ENCODE assay signal across 21 cellular contexts in the genomic region with DNA sequence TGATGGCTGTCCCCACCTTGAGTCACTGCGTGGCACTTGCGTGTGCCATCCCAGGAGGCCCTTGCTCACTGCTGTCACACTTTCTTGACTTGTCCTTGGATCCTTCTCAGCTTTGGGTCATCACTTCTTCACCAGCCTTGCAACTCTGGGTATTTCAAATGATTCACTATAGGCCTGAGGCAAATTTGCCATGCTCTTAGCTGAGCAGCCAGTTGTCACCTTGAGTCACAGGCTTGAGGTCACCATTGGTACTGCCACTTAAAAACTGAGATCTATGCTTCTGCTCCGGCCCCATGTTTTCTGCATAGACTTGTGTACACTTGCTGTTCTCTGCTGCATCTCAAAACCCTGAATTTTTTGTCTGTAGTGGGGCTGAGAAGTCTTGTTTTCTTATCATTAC.
DNase-seq lines count a peak whose midpoint lies in the region; ATAC-seq and TF ChIP-seq lines count a peak whose summit lies in the region.
"Had no signal": no experiment of that assay in that cellular context is flagged by ENCODE, and none has a peak within 500 bp of the region (broad histone marks: within the 10 kb centered on the region; RNA-seq: fewer than 3 reads in every experiment).

No MANE protein-coding gene starts in this region.

- peak overlapping the region; percentile 71 for H3K27ac Mint-ChIP-seq in chondrocyte (ENCODE audit: unreplicated experiment)
- H3K27ac Mint-ChIP-seq in activated naive CD8-positive, alpha-beta T cell treated with anti-CD3 and anti-CD28 coated beads, Interleukin-2, amount 50 U/mL, for 24 hours: no peak overlapping the region
- no peak overlapping the region for H3K27ac Mint-ChIP-seq in stimulated activated effector memory CD8-positive, alpha-beta T cell treated with anti-CD3 and anti-CD28 coated beads, Interleukin-12 subunit alpha, Interleukin-12 subunit beta, amount 100 ng/mL, for 72 hours
- H3K27ac Mint-ChIP-seq: activated CD4-positive, alpha-beta memory T cell treated with anti-CD3 and anti-CD28 coated beads for 36 hours; dendritic cell treated with granulocyte-macrophage colony-stimulating factor and Interleukin-4, amounts not matched to agents 40 ng/mL and 50 ng/mL, for 4 days; IgD-negative memory B cell had no signal

- no peak overlapping the region for H3K4ac ChIP-seq in trophoblast cell (ENCODE audit: low read depth, low read length)

- H2BK12ac ChIP-seq in trophoblast cell (ENCODE audit: low read length): no peak overlapping the region

- no peak overlapping the region for H3K4me3 ChIP-seq in trophoblast cell (ENCODE audit: low read depth, low read length)
- H3K4me3 ChIP-seq in Peyer's patch: no peak overlapping the region
- H3K4me3 ChIP-seq: cardiac muscle cell, MG63, ovary, SK-N-MC, suprapubic skin had no signal

- no peak overlapping the region for H2AK5ac ChIP-seq in trophoblast cell (ENCODE audit: low read length)

- H3K9ac ChIP-seq in trophoblast cell (ENCODE audit: low read length): no peak overlapping the region

- no CpG with 5 or more reads among the region's 3 CpGs for WGBS in trophoblast cell (ENCODE audit: extremely low coverage, insufficient coverage, insufficient read length)

- ATAC-seq in activated naive CD8-positive, alpha-beta T cell treated with anti-CD3 and anti-CD28 coated beads, Interleukin-2, amount 50 U/mL, for 24 hours: no peak
- ATAC-seq in stimulated activated effector memory CD8-positive, alpha-beta T cell treated with anti-CD3 and anti-CD28 coated beads, Interleukin-12 subunit alpha, Interleukin-12 subunit beta, amount 100 ng/mL, for 72 hours: no peak

- no peak overlapping the region for H3K18ac ChIP-seq in trophoblast cell (ENCODE audit: low read length)

- H3K23ac ChIP-seq in trophoblast cell (ENCODE audit: low read length): no peak overlapping the region

- DNase-seq in ELR (ENCODE audit: low read depth) (peak; percentile 36), NOMO-1 (lab: John Stamatoyannopoulos, UW; ENCODE audit: unreplicated experiment in 2 of 2) (peak; percentile 53 to 64), chondrocyte (ENCODE audit: low spot score) (no peak), trophoblast cell (peak; percentile 49 to 77), globus pallidus (ENCODE audit: low spot score) (no peak), Peyer's patch (no peak)
- no peak for DNase-seq in activated naive CD8-positive, alpha-beta T cell treated with anti-CD3 and anti-CD28 coated beads, Interleukin-2, amount 50 U/mL, for 24 hours
- no peak for DNase-seq in stimulated activated effector memory CD8-positive, alpha-beta T cell treated with anti-CD3 and anti-CD28 coated beads, Interleukin-12 subunit alpha, Interleukin-12 subunit beta, amount 100 ng/mL, for 72 hours (ENCODE audit: low spot score in 2 of 2)
- DNase-seq: activated CD4-positive, alpha-beta memory T cell treated with anti-CD3 and anti-CD28 coated beads for 36 hours; activated CD4-positive, CD25-positive, alpha-beta regulatory T cell; activated gamma-delta T cell; DMS79 treated with DMSO at 0.1 percent for 48 hours; MG63; NCI-H748 treated with DMSO at 0.1 percent for 48 hours; stimulated activated CD4-positive, alpha-beta T cell treated with anti-CD3 and anti-CD28 coated beads, Interleukin-15, amount 100 ng/mL, for 24 hours had no signal

- no peak overlapping the region for H3K14ac ChIP-seq in trophoblast cell (ENCODE audit: low read length)

- H3K36me3 Mint-ChIP-seq in chondrocyte (ENCODE audit: low read depth): no peaks in the 10 kb centered on the region
- H3K36me3 Mint-ChIP-seq in activated naive CD8-positive, alpha-beta T cell treated with anti-CD3 and anti-CD28 coated beads, Interleukin-2, amount 50 U/mL, for 24 hours (ENCODE audit: low read depth): no peaks in the 10 kb centered on the region
- H3K36me3 Mint-ChIP-seq in stimulated activated effector memory CD8-positive, alpha-beta T cell treated with anti-CD3 and anti-CD28 coated beads, Interleukin-12 subunit alpha, Interleukin-12 subunit beta, amount 100 ng/mL, for 72 hours: no peaks in the 10 kb centered on the region
- H3K36me3 Mint-ChIP-seq: activated CD4-positive, alpha-beta memory T cell treated with anti-CD3 and anti-CD28 coated beads for 36 hours; IgD-negative memory B cell had no signal

- no peak for TF ChIP-seq POLR2A in Peyer's patch (IDR thresholded peaks at IDR 0.05)

- H2AFZ ChIP-seq in trophoblast cell (ENCODE audit: insufficient read depth, low read length, poor library complexity): no peak overlapping the region

- H3K9me3 ChIP-seq in trophoblast cell (ENCODE audit: insufficient read depth, low read depth, low read length) (no peaks in the 10 kb centered on the region), Peyer's patch (no peaks in the 10 kb centered on the region)
- H3K9me3 ChIP-seq: MG63, ovary, suprapubic skin had no signal

- H3K79me1 ChIP-seq in trophoblast cell (ENCODE audit: low read length): peaks cover 10% of the 10 kb centered on the region

- no peak overlapping the region for H4K91ac ChIP-seq in trophoblast cell (ENCODE audit: low read depth, low read length)

- H3K27me3 ChIP-seq in trophoblast cell (ENCODE audit: insufficient read depth, low read length): no peaks in the 10 kb centered on the region
- H3K27me3 ChIP-seq in Peyer's patch: no peaks in the 10 kb centered on the region
- H3K27me3 ChIP-seq: cardiac muscle cell, MG63, ovary, suprapubic skin had no signal

- no peak overlapping the region for H3K4me3 Mint-ChIP-seq in chondrocyte (ENCODE audit: unreplicated experiment)
- no peak overlapping the region for H3K4me3 Mint-ChIP-seq in activated naive CD8-positive, alpha-beta T cell treated with anti-CD3 and anti-CD28 coated beads, Interleukin-2, amount 50 U/mL, for 24 hours
- H3K4me3 Mint-ChIP-seq in stimulated activated effector memory CD8-positive, alpha-beta T cell treated with anti-CD3 and anti-CD28 coated beads, Interleukin-12 subunit alpha, Interleukin-12 subunit beta, amount 100 ng/mL, for 72 hours: no peak overlapping the region
- H3K4me3 Mint-ChIP-seq: activated CD4-positive, alpha-beta memory T cell treated with anti-CD3 and anti-CD28 coated beads for 36 hours; dendritic cell treated with granulocyte-macrophage colony-stimulating factor and Interleukin-4, amounts not matched to agents 40 ng/mL and 50 ng/mL, for 4 days; IgD-negative memory B cell had no signal

- H3K27ac ChIP-seq in trophoblast cell (ENCODE audit: low read depth, low read length) (no peak overlapping the region), Peyer's patch (no peak overlapping the region)
- H3K27ac ChIP-seq: cardiac muscle cell, ovary, SK-N-MC, suprapubic skin had no signal

- TF ChIP-seq CTCF in chondrocyte (IDR thresholded peaks at IDR 0.05): no peak
- TF ChIP-seq CTCF in Peyer's patch (IDR thresholded peaks at IDR 0.05): no peak

- peaks cover 15 to 23% of the 10 kb centered on the region in 2 experiments for H3K4me1 ChIP-seq in trophoblast cell (ENCODE audit: control insufficient read depth in 1 of 2, insufficient read depth in 2 of 2, low read length in 2 of 2)
- H3K4me1 ChIP-seq in Peyer's patch: no peaks in the 10 kb centered on the region

- H3K79me2 ChIP-seq in trophoblast cell (ENCODE audit: control insufficient read depth, insufficient read depth, low read length, poor library complexity): peaks cover 4% of the 10 kb centered on the region

- peaks cover 48% of the 10 kb centered on the region for H3K4me1 Mint-ChIP-seq in chondrocyte (ENCODE audit: low read depth)
- no peaks in the 10 kb centered on the region for H3K4me1 Mint-ChIP-seq in activated naive CD8-positive, alpha-beta T cell treated with anti-CD3 and anti-CD28 coated beads, Interleukin-2, amount 50 U/mL, for 24 hours
- no peaks in the 10 kb centered on the region for H3K4me1 Mint-ChIP-seq in stimulated activated effector memory CD8-positive, alpha-beta T cell treated with anti-CD3 and anti-CD28 coated beads, Interleukin-12 subunit alpha, Interleukin-12 subunit beta, amount 100 ng/mL, for 72 hours
- H3K4me1 Mint-ChIP-seq: IgD-negative memory B cell had no signal

- H4K12ac ChIP-seq in trophoblast cell (ENCODE audit: low read depth, low read length): no peak overlapping the region

- no peaks in the 10 kb centered on the region for H3K9me3 Mint-ChIP-seq in chondrocyte (ENCODE audit: low read depth)
- H3K9me3 Mint-ChIP-seq in activated naive CD8-positive, alpha-beta T cell treated with anti-CD3 and anti-CD28 coated beads, Interleukin-2, amount 50 U/mL, for 24 hours: peaks cover 4% of the 10 kb centered on the region
- peaks cover 11% of the 10 kb centered on the region for H3K9me3 Mint-ChIP-seq in stimulated activated effector memory CD8-positive, alpha-beta T cell treated with anti-CD3 and anti-CD28 coated beads, Interleukin-12 subunit alpha, Interleukin-12 subunit beta, amount 100 ng/mL, for 72 hours
- H3K9me3 Mint-ChIP-seq: dendritic cell treated with granulocyte-macrophage colony-stimulating factor and Interleukin-4, amounts not matched to agents 40 ng/mL and 50 ng/mL, for 4 days; IgD-negative memory B cell had no signal

- H2BK120ac ChIP-seq in trophoblast cell (ENCODE audit: insufficient read depth, low read length, poor library complexity): no peak overlapping the region

- no peak overlapping the region for H4K8ac ChIP-seq in trophoblast cell (ENCODE audit: low read depth, low read length)

- H3K36me3 ChIP-seq in trophoblast cell (ENCODE audit: control insufficient read depth in 1 of 2, insufficient read depth in 2 of 2, low read length in 2 of 2) (no peaks in the 10 kb centered on the region), Peyer's patch (no peaks in the 10 kb centered on the region)
- H3K36me3 ChIP-seq: cardiac muscle cell, MG63, ovary, suprapubic skin had no signal

- no peak overlapping the region for H3K4me2 ChIP-seq in trophoblast cell (ENCODE audit: low read length)

- H2BK5ac ChIP-seq in trophoblast cell (ENCODE audit: low read depth, low read length, poor library complexity): peak overlapping the region; percentile 12

- H3K27me3 Mint-ChIP-seq in chondrocyte (ENCODE audit: low read depth): no peaks in the 10 kb centered on the region
- no peaks in the 10 kb centered on the region for H3K27me3 Mint-ChIP-seq in activated naive CD8-positive, alpha-beta T cell treated with anti-CD3 and anti-CD28 coated beads, Interleukin-2, amount 50 U/mL, for 24 hours
- H3K27me3 Mint-ChIP-seq: activated CD4-positive, alpha-beta memory T cell treated with anti-CD3 and anti-CD28 coated beads for 36 hours; IgD-negative memory B cell had no signal

Comparison
In these comparisons a context has a peak if more than half of its experiments do, and no peak if none do; other contexts are left out.
1. DNase-seq: peak in ELR (single experiment), NOMO-1 (2 of 2) and trophoblast cell (2 of 2); none in chondrocyte (single experiment), activated naive CD8-positive, alpha-beta T cell treated with anti-CD3 and anti-CD28 coated beads, Interleukin-2, amount 50 U/mL, for 24 hours (single experiment), stimulated activated effector memory CD8-positive, alpha-beta T cell treated with anti-CD3 and anti-CD28 coated beads, Interleukin-12 subunit alpha, Interleukin-12 subunit beta, amount 100 ng/mL, for 72 hours (0 of 2), globus pallidus (single experiment) and Peyer's patch (0 of 3).